In genomic region chr9:126057036-126057435, GRCh38 we compare ENCODE assay signal across 1 cellular context.
TF ChIP-seq lines count a peak whose summit lies in the region.

No MANE protein-coding gene starts in this region.

TF ChIP-seq in IMR-90, 13 proteins besides CTCF, POLR2A, EP300 and RAD21 (continued from another document):
- TF ChIP-seq RCOR1 (IDR thresholded peaks at IDR 0.05; ENCODE audit: insufficient replicate concordance, low read length): no peak
- no peak for TF ChIP-seq MAZ (IDR thresholded peaks at IDR 0.05; ENCODE audit: borderline replicate concordance, low read depth, low read length)
- TF ChIP-seq, protein P1, sequence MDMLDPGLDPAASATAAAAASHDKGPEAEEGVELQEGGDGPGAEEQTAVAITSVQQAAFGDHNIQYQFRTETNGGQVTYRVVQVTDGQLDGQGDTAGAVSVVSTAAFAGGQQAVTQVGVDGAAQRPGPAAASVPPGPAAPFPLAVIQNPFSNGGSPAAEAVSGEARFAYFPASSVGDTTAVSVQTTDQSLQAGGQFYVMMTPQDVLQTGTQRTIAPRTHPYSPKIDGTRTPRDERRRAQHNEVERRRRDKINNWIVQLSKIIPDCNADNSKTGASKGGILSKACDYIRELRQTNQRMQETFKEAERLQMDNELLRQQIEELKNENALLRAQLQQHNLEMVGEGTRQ (IDR thresholded peaks at IDR 0.05; ENCODE audit: low read depth, low read length): no peak
- TF ChIP-seq MAFK (IDR thresholded peaks at IDR 0.05; ENCODE audit: low read depth, low read length): no peak
- TF ChIP-seq SMC3 (IDR thresholded peaks at IDR 0.05; ENCODE audit: low read depth, low read length): no peak
- TF ChIP-seq ELK1 (IDR thresholded peaks at IDR 0.05; ENCODE audit: borderline replicate concordance, low read depth, low read length): no peak
